Comparison of ENCODE assay signal across 1 cellular context in genomic region chr15:39313467-39313866, GRCh38.
TF ChIP-seq lines count a peak whose summit lies in the region.

No MANE protein-coding gene starts in this region.

TF ChIP-seq in HepG2, 621 proteins besides CTCF, POLR2A, EP300 and RAD21 (continued from another document):
- no peak for TF ChIP-seq PRDM15 (CRISPR knock-in tag; IDR thresholded peaks at IDR 0.05)
- TF ChIP-seq ZBTB34 (CRISPR knock-in tag; IDR thresholded peaks at IDR 0.05), result no peak
- no peak for TF ChIP-seq RFX1 (IDR thresholded peaks at IDR 0.05)
- no peak for TF ChIP-seq ZNF484 (CRISPR knock-in tag; IDR thresholded peaks at IDR 0.05; ENCODE audit: borderline replicate concordance, low read depth)
- no peak for TF ChIP-seq ISL2 (CRISPR knock-in tag; IDR thresholded peaks at IDR 0.05)
